10 cellular contexts compared by ENCODE assay signal in the genomic region with DNA sequence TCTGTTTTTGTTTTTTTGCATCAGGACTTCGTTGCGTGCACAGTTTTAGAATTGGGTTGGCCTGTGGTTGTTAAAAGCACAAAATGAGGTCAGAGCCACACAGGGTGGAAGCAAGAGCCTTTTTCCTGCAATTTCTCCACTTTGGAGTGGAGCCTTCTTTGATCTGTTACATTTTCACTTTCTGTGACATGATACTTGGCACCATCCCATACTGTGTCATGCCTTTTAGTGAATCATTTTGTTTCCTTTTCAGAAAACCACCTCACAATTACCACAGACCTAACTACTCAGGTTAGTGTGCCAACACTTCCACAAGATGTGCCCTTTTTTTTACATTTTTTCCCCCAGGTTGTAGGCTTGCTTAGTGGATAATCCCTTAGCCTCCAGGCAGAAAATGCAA. TPM values are rescaled to one million over a fixed set of nuclear protein-coding genes. Genes with fewer than 3 reads are reported as not detected.
DNase-seq lines count a peak whose midpoint lies in the region; ATAC-seq and TF ChIP-seq lines count a peak whose summit lies in the region.
"Had no signal": no experiment of that assay in that cellular context is flagged by ENCODE, and none has a peak within 500 bp of the region (broad histone marks: within the 10 kb centered on the region; RNA-seq: fewer than 3 reads in every experiment).

No MANE protein-coding gene starts in this region.

- peaks cover 15% of the 10 kb centered on the region for H3K27me3 Mint-ChIP-seq in activated T-cell treated with anti-CD3 and anti-CD28 coated beads, Interleukin-2, amount 50 U/mL, for 24 hours
- H3K27me3 Mint-ChIP-seq in T-helper 17 cell, result peaks cover 19% of the 10 kb centered on the region

- no peak overlapping the region for H2AFZ ChIP-seq in smooth muscle cell (ENCODE audit: low read depth)

- no peaks in the 10 kb centered on the region for H3K27me3 ChIP-seq in smooth muscle cell (ENCODE audit: low read depth)

- H3K4me3 ChIP-seq in epithelial cell of esophagus (ENCODE audit: low read length) (no peak overlapping the region), smooth muscle cell (no peak overlapping the region)

- H3K4me1 Mint-ChIP-seq in activated T-cell treated with anti-CD3 and anti-CD28 coated beads, Interleukin-2, amount 50 U/mL, for 24 hours (ENCODE audit: low read depth), result peaks cover 15% of the 10 kb centered on the region
- H3K4me1 Mint-ChIP-seq in T-helper 17 cell, result peaks cover 9% of the 10 kb centered on the region
- H3K4me1 Mint-ChIP-seq: CD4-positive, CD25-positive, alpha-beta regulatory T cell had no signal

- no peaks in the 10 kb centered on the region for H3K9me3 Mint-ChIP-seq in activated T-cell treated with anti-CD3 and anti-CD28 coated beads, Interleukin-2, amount 50 U/mL, for 24 hours

- H3K36me3 Mint-ChIP-seq in activated T-cell treated with anti-CD3 and anti-CD28 coated beads, Interleukin-2, amount 50 U/mL, for 24 hours (ENCODE audit: low read depth), result no peaks in the 10 kb centered on the region
- no peaks in the 10 kb centered on the region for H3K36me3 Mint-ChIP-seq in T-helper 17 cell (ENCODE audit: low read depth)
- H3K36me3 Mint-ChIP-seq: CD4-positive, CD25-positive, alpha-beta regulatory T cell had no signal

- ATAC-seq in T-helper 17 cell (peak; percentile 36), HG03196 (IDR thresholded peaks at IDR 0.05; ENCODE audit: unreplicated experiment) (no peak)

- peaks cover 11% of the 10 kb centered on the region for H3F3A ChIP-seq in smooth muscle cell (ENCODE audit: low read depth)

- H3K4me3 Mint-ChIP-seq in activated T-cell treated with anti-CD3 and anti-CD28 coated beads, Interleukin-2, amount 50 U/mL, for 24 hours, result no peak overlapping the region
- no peak overlapping the region for H3K4me3 Mint-ChIP-seq in T-helper 17 cell
- H3K4me3 Mint-ChIP-seq: CD4-positive, CD25-positive, alpha-beta regulatory T cell had no signal

- WGBS in smooth muscle cell (ENCODE audit: low lambda C conversion rate), result 53% methylated on average over 2 of the region's 2 CpGs

- no peak for TF ChIP-seq CTCF in epithelial cell of esophagus (IDR thresholded peaks at IDR 0.05; ENCODE audit: insufficient read depth, low read depth, low read length, missing control alignments)
- no peak for TF ChIP-seq CTCF in smooth muscle cell (IDR thresholded peaks at IDR 0.05; ENCODE audit: borderline replicate concordance, insufficient read depth, poor library complexity, severe bottlenecking)

- H3K9ac ChIP-seq in smooth muscle cell (ENCODE audit: low read depth), result no peak overlapping the region

- H3K4me1 ChIP-seq in smooth muscle cell (ENCODE audit: low read depth), result no peaks in the 10 kb centered on the region

- no peaks in the 10 kb centered on the region for H3K36me3 ChIP-seq in smooth muscle cell (ENCODE audit: low read depth)

- peak overlapping the region; percentile 6 for H3K4me2 ChIP-seq in smooth muscle cell

- H3K79me2 ChIP-seq in smooth muscle cell (ENCODE audit: low read depth), result peaks cover 8% of the 10 kb centered on the region

- H3K9me3 ChIP-seq in T-helper 17 cell (ENCODE audit: control insufficient read depth, low read length, poor library complexity, severe bottlenecking) (no peaks in the 10 kb centered on the region), smooth muscle cell (replicated peaks; ENCODE audit: low read depth) (no peaks in the 10 kb centered on the region)

- no peak for DNase-seq in activated T-cell treated with anti-CD3 and anti-CD28 coated beads, Interleukin-2, amount 50 U/mL, for 24 hours
- no peak for DNase-seq in activated T-cell treated with anti-CD3 and anti-CD28 coated beads, Interleukin-2, amount 50 U/mL, for 1 hour
- DNase-seq in T-helper 17 cell, result no peak
- peak; percentile 89 for DNase-seq in epithelial cell of esophagus (ENCODE audit: low read depth)
- DNase-seq in smooth muscle cell (lab: John Stamatoyannopoulos, UW; ENCODE audit: unreplicated experiment), result no peak
- DNase-seq in NCI-H2171 (lab: John Stamatoyannopoulos, UW), result no peak
- DNase-seq in NCI-H1048 (lab: John Stamatoyannopoulos, UW), result no peak
- DNase-seq: CD4-positive, CD25-positive, alpha-beta regulatory T cell; NCI-H446 treated with DMSO at 0.1 percent for 48 hours had no signal

- peak overlapping the region; percentile 56 for H3K27ac ChIP-seq in smooth muscle cell (ENCODE audit: low read depth)

- H3K27ac Mint-ChIP-seq in activated T-cell treated with anti-CD3 and anti-CD28 coated beads, Interleukin-2, amount 50 U/mL, for 24 hours, result peak overlapping the region; percentile 84
- no peak overlapping the region for H3K27ac Mint-ChIP-seq in T-helper 17 cell
- H3K27ac Mint-ChIP-seq: CD4-positive, CD25-positive, alpha-beta regulatory T cell had no signal

- H4K20me1 ChIP-seq in smooth muscle cell (ENCODE audit: low read depth), result no peaks in the 10 kb centered on the region

RNA-seq across cellular contexts. Expression of gene MERTK, which starts 32.5 kb away (rescaled TPM):
- total RNA-seq in T-helper 17 cell (under 1 TPM; 0.12 to 0.13 TPM), smooth muscle cell (9.4 and 13.0 TPM in 2 replicates)
- 4.6 and 5.1 TPM in 2 replicates for polyA plus RNA-seq in smooth muscle cell
- polyA plus RNA-seq: CD4-positive, CD25-positive, alpha-beta regulatory T cell had no signal

RNA-seq across cellular contexts. Expression of gene ANAPC1, which starts 46.9 kb away (rescaled TPM):
- 10 to 100 TPM; 49.0 to 50.6 TPM for total RNA-seq in T-helper 17 cell
- 33.8 and 39.7 TPM in 2 replicates for total RNA-seq in smooth muscle cell
- 8.4 and 11.9 TPM in 2 replicates for polyA plus RNA-seq in smooth muscle cell
